Comparison of ENCODE assay signal across 23 cellular contexts in genomic region chr10:71646051-71646450, GRCh38.
"Had no signal": no experiment of that assay in that cellular context is flagged by ENCODE, and none has a peak within 500 bp of the region (broad histone marks: within the 10 kb centered on the region; RNA-seq: fewer than 3 reads in every experiment).

No MANE protein-coding gene starts in this region.

- DNase-seq: hippocampal formation; kidney; left colon; left lung; lower lobe of right lung; mammary epithelial cell; mesenchymal stem cell; naive thymus-derived CD8-positive, alpha-beta T cell; occipital lobe; ovary; right lobe of liver; stimulated activated CD4-positive, alpha-beta T cell treated with anti-CD3 and anti-CD28 coated beads, Interleukin-12 subunit alpha, Interleukin-12 subunit beta, amount 100 ng/mL, for 4 hours; stimulated activated CD4-positive, alpha-beta T cell treated with anti-CD3 and anti-CD28 coated beads, Interleukin-4, amount 100 ng/mL, for 24 hours; stimulated activated naive CD4-positive, alpha-beta T cell; tibial artery; trophoblast cell; upper lobe of right lung had no signal

- H3K36me3 ChIP-seq: left lung, lower lobe of right lung, neutrophil, ovary, right atrium auricular region, right lobe of liver, suprapubic skin, thoracic aorta, tibial artery, upper lobe of right lung had no signal

- H3K27ac ChIP-seq: left lung, lower lobe of right lung, ovary, right atrium auricular region, right lobe of liver, skin epidermis, suprapubic skin, thoracic aorta, tibial artery, upper lobe of right lung had no signal

- H3K4me3 ChIP-seq: left lung, lower lobe of right lung, ovary, right atrium auricular region, right lobe of liver, skin epidermis, suprapubic skin, thoracic aorta, tibial artery, upper lobe of right lung had no signal

- H3K9me3 ChIP-seq: left lung, lower lobe of right lung, neutrophil, ovary, right atrium auricular region, right lobe of liver, suprapubic skin, thoracic aorta, tibial artery, upper lobe of right lung had no signal

- H3K4me1 ChIP-seq: lower lobe of right lung, right atrium auricular region, suprapubic skin, tibial artery, upper lobe of right lung had no signal

- H3K27me3 ChIP-seq: left lung, neutrophil, ovary, right atrium auricular region, right lobe of liver, suprapubic skin, upper lobe of right lung had no signal

- ATAC-seq: left colon; left lung; lower lobe of right lung; naive thymus-derived CD8-positive, alpha-beta T cell; right lobe of liver; stimulated activated effector memory CD8-positive, alpha-beta T cell treated with anti-CD3 and anti-CD28 coated beads, Interleukin-12 subunit alpha, Interleukin-12 subunit beta, amount 100 ng/mL, for 72 hours; upper lobe of right lung had no signal
